In the genomic region with DNA sequence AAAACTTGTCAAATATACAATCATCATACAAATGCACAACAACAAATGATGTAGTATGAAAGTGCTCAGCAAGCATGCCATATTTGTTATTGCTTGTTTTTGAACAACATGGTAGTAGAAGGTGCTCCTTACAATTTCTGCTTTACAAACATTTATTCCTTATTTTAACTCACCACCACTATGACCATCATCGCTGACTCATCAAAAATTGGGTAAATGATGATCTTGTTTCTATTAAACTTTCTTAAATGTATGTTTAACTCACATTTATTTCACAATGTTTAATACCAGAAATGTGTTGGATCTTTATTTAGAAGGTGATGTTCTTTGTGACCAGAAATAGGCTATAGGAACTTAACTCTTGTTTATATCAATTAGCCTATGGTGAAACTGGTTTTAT, we compare ENCODE assay signal across 1 cellular context.
TF ChIP-seq lines count a peak whose summit lies in the region.

No MANE protein-coding gene starts in this region.

TF ChIP-seq in GM12878, 131 proteins besides CTCF, POLR2A, EP300 and RAD21 (continued from another document):
- TF ChIP-seq, protein P1, sequence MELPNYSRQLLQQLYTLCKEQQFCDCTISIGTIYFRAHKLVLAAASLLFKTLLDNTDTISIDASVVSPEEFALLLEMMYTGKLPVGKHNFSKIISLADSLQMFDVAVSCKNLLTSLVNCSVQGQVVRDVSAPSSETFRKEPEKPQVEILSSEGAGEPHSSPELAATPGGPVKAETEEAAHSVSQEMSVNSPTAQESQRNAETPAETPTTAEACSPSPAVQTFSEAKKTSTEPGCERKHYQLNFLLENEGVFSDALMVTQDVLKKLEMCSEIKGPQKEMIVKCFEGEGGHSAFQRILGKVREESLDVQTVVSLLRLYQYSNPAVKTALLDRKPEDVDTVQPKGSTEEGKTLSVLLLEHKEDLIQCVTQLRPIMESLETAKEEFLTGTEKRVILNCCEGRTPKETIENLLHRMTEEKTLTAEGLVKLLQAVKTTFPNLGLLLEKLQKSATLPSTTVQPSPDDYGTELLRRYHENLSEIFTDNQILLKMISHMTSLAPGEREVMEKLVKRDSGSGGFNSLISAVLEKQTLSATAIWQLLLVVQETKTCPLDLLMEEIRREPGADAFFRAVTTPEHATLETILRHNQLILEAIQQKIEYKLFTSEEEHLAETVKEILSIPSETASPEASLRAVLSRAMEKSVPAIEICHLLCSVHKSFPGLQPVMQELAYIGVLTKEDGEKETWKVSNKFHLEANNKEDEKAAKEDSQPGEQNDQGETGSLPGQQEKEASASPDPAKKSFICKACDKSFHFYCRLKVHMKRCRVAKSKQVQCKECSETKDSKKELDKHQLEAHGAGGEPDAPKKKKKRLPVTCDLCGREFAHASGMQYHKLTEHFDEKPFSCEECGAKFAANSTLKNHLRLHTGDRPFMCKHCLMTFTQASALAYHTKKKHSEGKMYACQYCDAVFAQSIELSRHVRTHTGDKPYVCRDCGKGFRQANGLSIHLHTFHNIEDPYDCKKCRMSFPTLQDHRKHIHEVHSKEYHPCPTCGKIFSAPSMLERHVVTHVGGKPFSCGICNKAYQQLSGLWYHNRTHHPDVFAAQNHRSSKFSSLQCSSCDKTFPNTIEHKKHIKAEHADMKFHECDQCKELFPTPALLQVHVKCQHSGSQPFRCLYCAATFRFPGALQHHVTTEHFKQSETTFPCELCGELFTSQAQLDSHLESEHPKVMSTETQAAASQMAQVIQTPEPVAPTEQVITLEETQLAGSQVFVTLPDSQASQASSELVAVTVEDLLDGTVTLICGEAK (IDR thresholded peaks at IDR 0.05; ENCODE audit: borderline replicate concordance): no peak
- no peak for TF ChIP-seq FOXM1 (IDR thresholded peaks at IDR 0.05; ENCODE audit: low read depth, low read length)
- no peak for TF ChIP-seq MXI1 (IDR thresholded peaks at IDR 0.05; ENCODE audit: low read depth, low read length)
- no peak for TF ChIP-seq MYB (IDR thresholded peaks at IDR 0.05; ENCODE audit: borderline replicate concordance, low read depth, low read length)
- TF ChIP-seq GABPA (IDR thresholded peaks at IDR 0.05; ENCODE audit: low read depth): no peak
